6 cellular contexts compared by ENCODE assay signal in genomic region chr9:76477818-76478217, GRCh38. TPM values are rescaled to one million over a fixed set of nuclear protein-coding genes. Genes with fewer than 3 reads are reported as not detected.
DNase-seq lines count a peak whose midpoint lies in the region; ATAC-seq, FAIRE-seq and TF ChIP-seq lines count a peak whose summit lies in the region.
"Not testable (repeated sequence)": the region's sequence is repeated elsewhere in the genome, so short reads cannot be mapped to it uniquely, and the experiment has no call there.
"Had no signal": no experiment of that assay in that cellular context is flagged by ENCODE, and none has a peak within 500 bp of the region (broad histone marks: within the 10 kb centered on the region; RNA-seq: fewer than 3 reads in every experiment).

No MANE protein-coding gene starts in this region.

- WGBS in A549 (ENCODE audit: missing lambda C conversion rate), result 78% methylated on average over 7 of the region's 7 CpGs
- WGBS in IMR-90 (ENCODE audit: extremely low coverage in 2 of 2, insufficient read length in 1 of 2), 2 experiments, result 76% methylated on average over 5 of the region's 7 CpGs; no CpG with 5 or more reads in 1 of the 2 experiments
- WGBS in K562 (ENCODE audit: insufficient coverage, low coverage, missing lambda C conversion rate), result 40% methylated on average over 5 of the region's 7 CpGs

- POLR2A ChIA-PET in A549 (lab: Yijun Ruan, JAX); IMR-90 (lab: Charles Lee; ENCODE audit: unreplicated experiment); K562 (lab: Yijun Ruan, JAX): not testable (repeated sequence)

- not testable (repeated sequence) for H3K27me3 ChIP-seq in IMR-90 (ENCODE audit: control insufficient read depth, insufficient read depth, low read length); K562 (ENCODE audit: control insufficient read depth in 2 of 2, insufficient read depth in 2 of 2, low read length in 2 of 2)

- H3K9ac ChIP-seq in IMR-90 (ENCODE audit: low read depth, low read length); K562 (ENCODE audit: insufficient read depth in 1 of 2, low read depth in 2 of 2, low read length in 2 of 2): not testable (repeated sequence)

- H3K14ac ChIP-seq in IMR-90 (replicated peaks; ENCODE audit: low read depth, low read length), result not testable (repeated sequence)

- not testable (repeated sequence) for TF ChIP-seq POLR2A in A549 (IDR thresholded peaks at IDR 0.05; ENCODE audit: low read length); IMR-90 (IDR thresholded peaks at IDR 0.05; ENCODE audit: low read depth, low read length); K562 (conservative IDR thresholded peaks at IDR 0.05)

- H3K27ac Mint-ChIP-seq in naive B cell, result peak overlapping the region in 4 of 6 donors; percentile 6 to 76 (median 36)
- peak overlapping the region; percentile 83 for H3K27ac Mint-ChIP-seq in stimulated activated naive B cell treated with anti-CD40 and anti-IgM and Interleukin-4, amounts not matched to agents 10 μg/mL and 1 μg/mL and 100 μg/mL, for 72 hours

- H2BK120ac ChIP-seq in IMR-90 (ENCODE audit: low read depth, low read length), result not testable (repeated sequence)

- not testable (repeated sequence) for H3K79me1 ChIP-seq in IMR-90 (ENCODE audit: low read depth in 1 of 2, low read length in 2 of 2)

- TF ChIP-seq EP300 in A549 (IDR thresholded peaks at IDR 0.05); K562 (IDR thresholded peaks at IDR 0.05; ENCODE audit: low read length): not testable (repeated sequence)

- H4K91ac ChIP-seq in IMR-90 (ENCODE audit: insufficient read depth, low read depth, low read length), result not testable (repeated sequence)

- not testable (repeated sequence) for H2AK5ac ChIP-seq in IMR-90 (ENCODE audit: low read depth, low read length)

- not testable (repeated sequence) for ATAC-seq in A549; IMR-90 (ENCODE audit: low read depth); K562; naive B cell (ENCODE audit: low read depth in 2 of 2); stimulated activated naive B cell treated with anti-CD40 and anti-IgM and Interleukin-4, amounts not matched to agents 10 μg/mL and 1 μg/mL and 100 μg/mL, for 72 hours (replicated peaks)

- not testable (repeated sequence) for H3K18ac ChIP-seq in IMR-90 (ENCODE audit: low read depth, low read length)

- peaks cover 7 to 24% of the 10 kb centered on the region in 2 donors for H3K36me3 Mint-ChIP-seq in naive B cell
- peaks cover 32 to 41% of the 10 kb centered on the region in 2 donors for H3K36me3 Mint-ChIP-seq in stimulated activated naive B cell treated with anti-CD40 and anti-IgM and Interleukin-4, amounts not matched to agents 10 μg/mL and 1 μg/mL and 100 μg/mL, for 72 hours

- not testable (repeated sequence) for H3K27ac ChIP-seq in A549; IMR-90 (ENCODE audit: insufficient read depth, low read length); K562 (ENCODE audit: extremely low read depth, low read depth, low read length)

- dilution Hi-C loops in IMR-90 (cut with HindIII; ENCODE audit: low sequenced_read_pairs, unreplicated experiment), result not testable (repeated sequence)

- in situ Hi-C loops in IMR-90 (cut with MboI; ENCODE audit: low sequenced_read_pairs); K562 (cut with MboI): not testable (repeated sequence)

- TF ChIP-seq CTCF in A549 (IDR thresholded peaks at IDR 0.05); IMR-90 (conservative IDR thresholded peaks at IDR 0.05; ENCODE audit: low read depth, low read length); K562 (IDR thresholded peaks at IDR 0.05 in 2 of 3, conservative IDR thresholded peaks at IDR 0.05 in 1 of 3; ENCODE audit: insufficient read depth in 2 of 3, low read depth in 1 of 3, low read length in 3 of 3): not testable (repeated sequence)

- H3K9me3 Mint-ChIP-seq in naive B cell, result peaks cover 0 to 12% (median 8%) of the 10 kb centered on the region in 7 donors
- H3K9me3 Mint-ChIP-seq in stimulated activated naive B cell treated with anti-CD40 and anti-IgM and Interleukin-4, amounts not matched to agents 10 μg/mL and 1 μg/mL and 100 μg/mL, for 72 hours, result not testable (repeated sequence)

- H2BK20ac ChIP-seq in IMR-90 (ENCODE audit: low read depth, low read length), result not testable (repeated sequence)

- H3K4me1 Mint-ChIP-seq in naive B cell, result peaks cover 23 to 61% (median 45%) of the 10 kb centered on the region in 3 donors
- peaks cover 27 to 33% of the 10 kb centered on the region in 2 donors for H3K4me1 Mint-ChIP-seq in stimulated activated naive B cell treated with anti-CD40 and anti-IgM and Interleukin-4, amounts not matched to agents 10 μg/mL and 1 μg/mL and 100 μg/mL, for 72 hours

- not testable (repeated sequence) for FAIRE-seq in A549 (lab: Jason Lieb, UNC); K562 (lab: Jason Lieb, UNC)

- CTCF ChIA-PET in A549 (lab: Yijun Ruan, JAX); K562 (lab: Yijun Ruan, JAX; ENCODE audit: low intra/inter-chr PET ratio): not testable (repeated sequence)
- CTCF ChIA-PET in IMR-90 (lab: Yijun Ruan, JAX), result interaction anchor here (0.7 kb wide), 1 partner anchor 41 kb away, joined by 6 read pairs; no protein-coding TSS in a partner anchor

- H2BK5ac ChIP-seq in IMR-90 (ENCODE audit: low read depth, low read length, poor library complexity, severe bottlenecking), result not testable (repeated sequence)

- H3K9me3 ChIP-seq in A549; IMR-90 (ENCODE audit: control insufficient read depth, insufficient read depth, low read length); K562 (replicated peaks; ENCODE audit: control insufficient read depth, insufficient read depth, low read depth, low read length): not testable (repeated sequence)

- H2BK15ac ChIP-seq in IMR-90 (ENCODE audit: low read depth, low read length), result not testable (repeated sequence)

- not testable (repeated sequence) for DNase-seq in A549 (ENCODE audit: low read depth in 1 of 2, low spot score in 1 of 2); IMR-90; K562 (ENCODE audit: extremely low read depth in 1 of 4, low spot score in 3 of 4); naive B cell; stimulated activated naive B cell treated with anti-CD40 and anti-IgM and Interleukin-4, amounts not matched to agents 10 μg/mL and 1 μg/mL and 100 μg/mL, for 72 hours

- not testable (repeated sequence) for TF ChIP-seq RAD21 in A549 (conservative IDR thresholded peaks at IDR 0.05 in 1 of 2, IDR thresholded peaks at IDR 0.05 in 1 of 2); IMR-90 (IDR thresholded peaks at IDR 0.05; ENCODE audit: low read length); K562 (CRISPR knock-in tag; conservative IDR thresholded peaks at IDR 0.05 in 1 of 2, IDR thresholded peaks at IDR 0.05 in 1 of 2)

- not testable (repeated sequence) for H3K4me2 ChIP-seq in A549; IMR-90 (ENCODE audit: low read depth, low read length); K562 (ENCODE audit: insufficient read depth, low read length)

- H3K36me3 ChIP-seq in IMR-90 (ENCODE audit: control insufficient read depth, insufficient read depth, low read length); K562 (ENCODE audit: control insufficient read depth, insufficient read depth, low read length): not testable (repeated sequence)

- H4K5ac ChIP-seq in IMR-90 (ENCODE audit: low read depth, low read length), result not testable (repeated sequence)

- not testable (repeated sequence) for H3K23ac ChIP-seq in IMR-90 (ENCODE audit: low read depth, low read length)

- not testable (repeated sequence) for H3K4me3 ChIP-seq in A549; IMR-90 (ENCODE audit: insufficient read depth, low read depth, low read length); K562

- H3K4ac ChIP-seq in IMR-90 (ENCODE audit: low read depth, low read length), result not testable (repeated sequence)

- intact Hi-C loops in IMR-90 (cut with micrococcal nuclease), result loop anchor here (5.0 kb wide), 1 partner anchor 236 kb away; no protein-coding TSS in a partner anchor
- intact Hi-C loops in K562 (cut with micrococcal nuclease), result not testable (repeated sequence)

- not testable (repeated sequence) for H3K9me1 ChIP-seq in IMR-90 (ENCODE audit: insufficient read depth, low read length); K562 (ENCODE audit: control insufficient read depth, insufficient read depth, low read length)

- not testable (repeated sequence) for H2AK9ac ChIP-seq in IMR-90 (replicated peaks; ENCODE audit: low read depth, low read length, poor library complexity)

- not testable (repeated sequence) for H3K27me3 Mint-ChIP-seq in naive B cell; stimulated activated naive B cell treated with anti-CD40 and anti-IgM and Interleukin-4, amounts not matched to agents 10 μg/mL and 1 μg/mL and 100 μg/mL, for 72 hours

- not testable (repeated sequence) for H3K4me1 ChIP-seq in A549; IMR-90 (ENCODE audit: control insufficient read depth, insufficient read depth, low read length); K562 (replicated peaks in 1 of 2; ENCODE audit: control insufficient read depth in 2 of 2, insufficient read depth in 2 of 2, low read length in 2 of 2)

- not testable (repeated sequence) for H4K8ac ChIP-seq in IMR-90 (ENCODE audit: low read depth in 2 of 2, low read length in 2 of 2)

- H2AFZ ChIP-seq in IMR-90 (replicated peaks; ENCODE audit: low read length, poor library complexity); K562 (ENCODE audit: low read depth, low read length): not testable (repeated sequence)

- H4K20me1 ChIP-seq in IMR-90 (ENCODE audit: insufficient read depth, low read length); K562 (replicated peaks; ENCODE audit: control insufficient read depth, insufficient read depth, low read length): not testable (repeated sequence)

- not testable (repeated sequence) for H3K79me2 ChIP-seq in K562 (ENCODE audit: control insufficient read depth, insufficient read depth, low read length)

- peak overlapping the region in 7 of 8 donors; percentile 7 to 81 (median 35) for H3K4me3 Mint-ChIP-seq in naive B cell
- not testable (repeated sequence) for H3K4me3 Mint-ChIP-seq in stimulated activated naive B cell treated with anti-CD40 and anti-IgM and Interleukin-4, amounts not matched to agents 10 μg/mL and 1 μg/mL and 100 μg/mL, for 72 hours

- not testable (repeated sequence) for H3K56ac ChIP-seq in IMR-90 (ENCODE audit: extremely low read depth, insufficient read depth, low read length)

- not testable (repeated sequence) for BruUV-seq in IMR-90 (replicated peaks; lab: Mats Ljungman, UMichigan); K562 (replicated peaks; lab: Mats Ljungman, UMichigan)

RNA-seq across cellular contexts. Expression of gene GCNT1, which starts 18.8 kb away (rescaled TPM):
- polyA plus RNA-seq in A549 (2011; rRNA removed) (2.2 and 3.3 TPM in 2 replicates), A549 (2017; fragmentation: RNase III; extraction: RNeasy Plus Mini Kit Qiagen cat#74134 plus additional on column Dnase treatment) (0.85 to 1.3 TPM (median 1.0 TPM) in 3 replicates), IMR-90 (2012; rRNA removed) (9.3 and 12.5 TPM in 2 replicates), K562 (2011; rRNA removed) (0.07 and 0.71 TPM in 2 replicates), K562 (2014; fragmentation: Illumina TruSeq; extraction: Trizol) (0.06 and 0.10 TPM in 2 replicates), K562 (2014; fragmentation: Nextera tagmentation; extraction: Ambion mirVana) (under 1 TPM; 0.01 to 0.07 TPM), K562 (2014; rRNA removed) (0.04 and 0.07 TPM in 2 replicates), naive B cell (ENCODE audit: low read depth in 6 of 6) (100 to 1,000 TPM in 1 of 6 donors, 10 to 100 TPM in 5; 60.2 to 135 (median 78.5) TPM)
- 0.75 and 0.96 TPM in 2 replicates for polyA plus RNA-seq in A549 (2012; cell fraction: cytosol; rRNA removed)
- 0.42 and 0.67 TPM in 2 replicates for polyA plus RNA-seq in A549 (2012; cell fraction: nucleus; rRNA removed)
- 2.0 and 5.7 TPM in 2 replicates for polyA minus RNA-seq in A549 (2011; rRNA and poly(A)+ RNA removed)
- total RNA-seq in IMR-90 (2012; rRNA removed) (10.0 and 46.6 TPM in 2 replicates), K562 (2014; rRNA removed) (0.04 and 0.05 TPM in 2 replicates), K562 (2014; rRNA removed; fragmentation: Illumina TruSeq; extraction: Trizol) (0.18 and 0.26 TPM in 2 replicates), K562 (2015; rRNA removed; fragmentation: Illumina TruSeq; extraction: Trizol) (0.11 TPM in 2 replicates), K562 (2021) (0.11 and 0.42 TPM in 2 replicates)
- 2.9 and 4.5 TPM in 2 replicates for polyA plus RNA-seq in IMR-90 (2012; cell fraction: cytosol; rRNA removed)
- 1.8 and 7.6 TPM in 2 replicates for polyA plus RNA-seq in IMR-90 (2012; cell fraction: nucleus; rRNA removed; ENCODE audit: low replicate concordance)
- 0.12 and 0.67 TPM in 2 replicates for total RNA-seq in K562 (2011; cell fraction: chromatin; rRNA removed; ENCODE audit: low replicate concordance)
- not detected in 2 replicates for total RNA-seq in K562 (2011; cell fraction: nucleolus; rRNA removed)
- total RNA-seq in K562 (2011; cell fraction: nucleoplasm; rRNA removed), result 0.07 TPM in 1 of 2 replicates, not detected in the other
- polyA plus RNA-seq in K562 (2011; cell fraction: cytosol; rRNA removed), result 0.06 and 0.27 TPM in 2 replicates
- polyA plus RNA-seq in K562 (2011; cell fraction: nucleus; rRNA removed), result 0.15 and 0.43 TPM in 2 replicates
- polyA plus RNA-seq in K562 (2012), result 0.62 and 0.65 TPM in 2 replicates
- 0.54 and 1.2 TPM in 2 replicates for polyA minus RNA-seq in K562 (2011; rRNA and poly(A)+ RNA removed)
- 0.10 TPM in 1 of 2 replicates, not detected in the other for polyA minus RNA-seq in K562 (2011; cell fraction: cytosol; rRNA and poly(A)+ RNA removed)
- 0.22 TPM in 1 of 2 replicates, not detected in the other for polyA minus RNA-seq in K562 (2011; cell fraction: nucleus; rRNA and poly(A)+ RNA removed)
- total RNA-seq: A673 had no signal
